In the genomic region with DNA sequence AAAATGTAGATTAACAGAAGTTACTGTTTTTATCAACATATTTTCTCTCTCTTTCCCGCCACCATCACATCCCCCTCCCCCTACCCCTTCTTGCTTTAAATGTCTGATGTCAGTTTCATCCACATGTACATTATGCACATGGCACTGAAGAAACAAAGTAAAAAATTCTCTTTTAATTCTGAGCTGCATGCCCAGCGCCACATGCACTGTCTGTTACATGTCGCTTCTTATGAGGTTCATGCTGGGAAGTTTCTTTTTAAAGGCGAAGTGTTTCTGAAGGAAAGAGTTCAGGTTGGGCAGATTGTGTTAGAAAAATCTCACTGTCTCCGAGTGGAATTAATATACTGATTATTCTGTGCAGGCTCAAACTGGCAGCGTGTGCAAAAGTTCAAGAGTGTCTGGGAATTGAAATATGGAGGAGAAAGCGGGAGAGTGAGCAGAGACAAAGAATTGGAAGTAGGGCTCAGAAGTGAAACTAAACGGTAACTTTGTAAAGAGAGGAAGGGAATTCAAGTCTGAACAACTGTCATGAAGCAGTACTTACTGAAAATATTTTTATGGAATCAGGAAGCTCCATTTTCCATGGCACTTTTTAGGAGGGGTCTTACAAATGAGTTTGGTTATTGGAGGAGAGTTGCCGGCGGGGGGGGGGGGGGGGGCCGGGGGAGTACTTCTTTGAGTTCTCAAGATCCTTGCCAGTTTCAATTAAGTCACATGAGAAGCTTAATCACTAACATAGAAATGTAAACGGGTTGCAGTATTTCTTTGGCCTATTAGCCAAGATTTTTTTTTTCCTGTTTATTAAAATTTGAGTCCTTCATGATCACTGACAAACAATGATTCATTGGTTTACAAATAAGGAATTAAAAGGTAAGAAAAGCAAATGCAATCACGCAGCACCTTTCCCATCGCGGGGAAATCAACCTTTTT, we compare ENCODE assay signal across 8 cellular contexts.
DNase-seq lines count a peak whose midpoint lies in the region; ATAC-seq and TF ChIP-seq lines count a peak whose summit lies in the region.

No MANE protein-coding gene starts in this region.

- peak overlapping the region; percentile 16; the same call in 1 of the 2 replicates for H3K9ac ChIP-seq in ES-I3 (ENCODE audit: low read depth, low read length)

- H3K36me3 ChIP-seq in ES-I3 (ENCODE audit: insufficient read depth, low read length) (no peaks in the 10 kb centered on the region), RWPE2 (ENCODE audit: low read depth) (no peaks in the 10 kb centered on the region)

- H3K4me1 ChIP-seq in ES-I3 (ENCODE audit: insufficient read depth, low read length), result peaks cover 36% of the 10 kb centered on the region
- H3K4me1 ChIP-seq in RWPE2 (ENCODE audit: insufficient read depth, poor library complexity, severe bottlenecking), result peaks cover 8% of the 10 kb centered on the region

- ATAC-seq in RWPE2 (ENCODE audit: low read depth), result peak; percentile 44; the same call in 2 of the 3 replicates
- no peak for ATAC-seq in HG02571 (IDR thresholded peaks at IDR 0.05; ENCODE audit: unreplicated experiment)

- TF ChIP-seq CTCF in RWPE2 (IDR thresholded peaks at IDR 0.05; ENCODE audit: poor library complexity, severe bottlenecking) (no peak), fibroblast of villous mesenchyme (IDR thresholded peaks at IDR 0.05; ENCODE audit: insufficient read depth, low read depth, low read length) (no peak)

- no peak overlapping the region for H3K27ac ChIP-seq in RWPE2 (ENCODE audit: poor library complexity, severe bottlenecking)

- H3K27me3 ChIP-seq in RWPE2 (ENCODE audit: insufficient read depth, poor library complexity, severe bottlenecking), result no peaks in the 10 kb centered on the region

- H3K4me3 ChIP-seq in RWPE2 (ENCODE audit: severe bottlenecking) (peak overlapping the region; percentile 5), fibroblast of villous mesenchyme (ENCODE audit: low read depth, low read length) (peak overlapping the region; percentile 46)

- H3K9me3 ChIP-seq in ES-I3 (ENCODE audit: control insufficient read depth, insufficient read depth, low read length) (no peaks in the 10 kb centered on the region), RWPE2 (ENCODE audit: severe bottlenecking) (no peaks in the 10 kb centered on the region)

- no peak for DNase-seq in RWPE2 (ENCODE audit: low spot score)
- DNase-seq in fibroblast of villous mesenchyme (ENCODE audit: low read depth), result peak; percentile 65
- peak; percentile 70 for DNase-seq in renal cortical epithelial cell (ENCODE audit: low read depth)
- no peak for DNase-seq in activated gamma-delta T cell (lab: John Stamatoyannopoulos, UW)
- DNase-seq in NCI-H345 (lab: John Stamatoyannopoulos, UW), result no peak
- DNase-seq in NCI-H2081 treated with DMSO at 0.1 percent for 48 hours (lab: John Stamatoyannopoulos, UW), result no peak

Comparison
In these comparisons a context has a peak if more than half of its experiments do, and no peak if none do; other contexts are left out.
1. DNase-seq: peak in fibroblast of villous mesenchyme (single experiment) and renal cortical epithelial cell (single experiment); none in RWPE2 (single experiment), activated gamma-delta T cell (single experiment), NCI-H345 (single experiment) and NCI-H2081 treated with DMSO at 0.1 percent for 48 hours (single experiment).